ENCODE assay signal across 15 cellular contexts in the genomic region with DNA sequence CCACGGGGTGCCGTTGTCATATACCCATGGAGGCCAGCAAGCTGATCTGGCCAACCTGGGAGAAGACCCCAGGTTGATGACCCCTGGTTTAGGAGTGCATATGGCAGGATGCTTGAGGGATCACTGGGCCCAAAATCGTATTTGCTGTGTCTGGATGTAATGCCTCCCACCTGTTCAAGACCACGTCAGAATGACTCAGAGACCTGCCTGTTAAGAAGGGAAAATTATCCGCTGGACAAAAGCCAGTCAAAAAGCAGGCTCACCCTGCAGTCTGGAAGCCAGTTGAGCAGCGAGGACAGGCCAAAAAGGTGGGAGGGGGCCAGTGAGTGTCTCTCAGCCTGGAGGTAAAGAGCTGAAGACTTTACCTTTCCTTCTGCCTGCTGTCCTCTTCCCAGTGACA.
DNase-seq lines count a peak whose midpoint lies in the region; ATAC-seq and TF ChIP-seq lines count a peak whose summit lies in the region.
"Had no signal": no experiment of that assay in that cellular context is flagged by ENCODE, and none has a peak within 500 bp of the region (broad histone marks: within the 10 kb centered on the region; RNA-seq: fewer than 3 reads in every experiment).

No MANE protein-coding gene starts in this region.

- H3K4me3 Mint-ChIP-seq in activated CD4-positive, alpha-beta memory T cell treated with anti-CD3 and anti-CD28 coated beads, Interleukin-2, amount 10 ng/mL, durations not matched to agents 7 days and 5 days: no peak overlapping the region
- H3K4me3 Mint-ChIP-seq in activated CD4-positive, alpha-beta memory T cell treated with anti-CD3 and anti-CD28 coated beads for 36 hours: no peak overlapping the region
- peak overlapping the region; percentile 65 for H3K4me3 Mint-ChIP-seq in activated T-helper 17 cell treated with anti-CD3 and anti-CD28 coated beads, Interleukin-2, amount 50 U/mL, for 72 hours

- WGBS in lower leg skin, 2 donors: 69 to 77% methylated on average over 6 of the region's 6 CpGs

- no peak for TF ChIP-seq CTCF in lower leg skin (IDR thresholded peaks at IDR 0.05)

- CTCF ChIA-PET in activated CD4-positive, alpha-beta memory T cell treated with anti-CD3 and anti-CD28 coated beads, Interleukin-2, amount 10 ng/mL, durations not matched to agents 7 days and 5 days (lab: Charles Lee): interaction anchor here (0.9 to 2.2 kb wide), 2 partner anchors 26 to 32 kb away, joined by 3 to 11 read pairs; no protein-coding TSS in a partner anchor
- CTCF ChIA-PET in activated CD4-positive, alpha-beta memory T cell treated with anti-CD3 and anti-CD28 coated beads for 36 hours (lab: Charles Lee): no interaction called here

- H3K27me3 Mint-ChIP-seq in activated CD4-positive, alpha-beta memory T cell treated with anti-CD3 and anti-CD28 coated beads, Interleukin-2, amount 10 ng/mL, durations not matched to agents 7 days and 5 days: no peaks in the 10 kb centered on the region
- no peaks in the 10 kb centered on the region for H3K27me3 Mint-ChIP-seq in activated CD4-positive, alpha-beta memory T cell treated with anti-CD3 and anti-CD28 coated beads for 36 hours
- no peaks in the 10 kb centered on the region for H3K27me3 Mint-ChIP-seq in activated T-helper 17 cell treated with anti-CD3 and anti-CD28 coated beads, Interleukin-2, amount 50 U/mL, for 72 hours
- H3K27me3 Mint-ChIP-seq: activated naive CD4-positive, alpha-beta T cell treated with anti-CD3 and anti-CD28 coated beads, Interleukin-2, amount 50 U/mL, for 24 hours; T-cell had no signal

- H3K4me1 Mint-ChIP-seq in activated CD4-positive, alpha-beta memory T cell treated with anti-CD3 and anti-CD28 coated beads, Interleukin-2, amount 10 ng/mL, durations not matched to agents 7 days and 5 days: peaks cover 88% of the 10 kb centered on the region
- H3K4me1 Mint-ChIP-seq in activated CD4-positive, alpha-beta memory T cell treated with anti-CD3 and anti-CD28 coated beads for 36 hours (ENCODE audit: low read depth): peaks cover 33% of the 10 kb centered on the region
- H3K4me1 Mint-ChIP-seq in activated T-helper 17 cell treated with anti-CD3 and anti-CD28 coated beads, Interleukin-2, amount 50 U/mL, for 72 hours: peaks cover 40% of the 10 kb centered on the region

- POLR2A ChIA-PET in activated CD4-positive, alpha-beta memory T cell treated with anti-CD3 and anti-CD28 coated beads, Interleukin-2, amount 10 ng/mL, durations not matched to agents 7 days and 5 days (lab: Charles Lee): interaction anchor here (0.7 to 10.2 kb wide), 8 partner anchors 9 to 71 kb away, joined by 3 to 210 read pairs (median 4); no protein-coding TSS in a partner anchor
- POLR2A ChIA-PET in activated CD4-positive, alpha-beta memory T cell treated with anti-CD3 and anti-CD28 coated beads for 36 hours (lab: Charles Lee): interaction anchor here (0.9 kb wide), 1 partner anchor 11 kb away, joined by 3 read pairs; no protein-coding TSS in a partner anchor

- DNase-seq in activated CD4-positive, alpha-beta memory T cell treated with anti-CD3 and anti-CD28 coated beads, Interleukin-2, amount 10 ng/mL, durations not matched to agents 7 days and 5 days: no peak
- no peak for DNase-seq in activated CD4-positive, alpha-beta memory T cell treated with anti-CD3 and anti-CD28 coated beads for 36 hours
- DNase-seq in HT1080 (ENCODE audit: low read depth): peak; percentile 55
- DNase-seq in renal cortical epithelial cell (ENCODE audit: low read depth): peak; percentile 15
- DNase-seq in lower leg skin (ENCODE audit: low spot score in 2 of 2): no peak
- DNase-seq: activated CD4-positive, CD25-positive, alpha-beta regulatory T cell; effector memory CD4-positive, alpha-beta T cell; left lung; NCI-H1694 treated with DMSO at 0.1 percent for 48 hours; NCI-H526 treated with DMSO at 0.1 percent for 48 hours had no signal

- H3K36me3 Mint-ChIP-seq in activated CD4-positive, alpha-beta memory T cell treated with anti-CD3 and anti-CD28 coated beads, Interleukin-2, amount 10 ng/mL, durations not matched to agents 7 days and 5 days (ENCODE audit: low read depth): peaks cover 18% of the 10 kb centered on the region
- no peaks in the 10 kb centered on the region for H3K36me3 Mint-ChIP-seq in activated CD4-positive, alpha-beta memory T cell treated with anti-CD3 and anti-CD28 coated beads for 36 hours
- no peaks in the 10 kb centered on the region for H3K36me3 Mint-ChIP-seq in activated T-helper 17 cell treated with anti-CD3 and anti-CD28 coated beads, Interleukin-2, amount 50 U/mL, for 72 hours (ENCODE audit: low read depth)
- H3K36me3 Mint-ChIP-seq: activated naive CD4-positive, alpha-beta T cell treated with anti-CD3 and anti-CD28 coated beads, Interleukin-2, amount 50 U/mL, for 24 hours; T-cell had no signal

- no peak for ATAC-seq in activated T-helper 17 cell treated with anti-CD3 and anti-CD28 coated beads, Interleukin-2, amount 50 U/mL, for 72 hours (replicated peaks)
- ATAC-seq in HG03159 (IDR thresholded peaks at IDR 0.05; ENCODE audit: unreplicated experiment): no peak
- ATAC-seq in GM18873 (IDR thresholded peaks at IDR 0.05; ENCODE audit: low FRiP score, unreplicated experiment): no peak
- ATAC-seq: left lung had no signal

- no peak overlapping the region for H3K4me3 ChIP-seq in lower leg skin (ENCODE audit: low read depth, poor library complexity, severe bottlenecking)
- H3K4me3 ChIP-seq: left lung had no signal

- H3K9me3 Mint-ChIP-seq in activated CD4-positive, alpha-beta memory T cell treated with anti-CD3 and anti-CD28 coated beads, Interleukin-2, amount 10 ng/mL, durations not matched to agents 7 days and 5 days: no peaks in the 10 kb centered on the region
- no peaks in the 10 kb centered on the region for H3K9me3 Mint-ChIP-seq in activated CD4-positive, alpha-beta memory T cell treated with anti-CD3 and anti-CD28 coated beads for 36 hours
- no peaks in the 10 kb centered on the region for H3K9me3 Mint-ChIP-seq in activated T-helper 17 cell treated with anti-CD3 and anti-CD28 coated beads, Interleukin-2, amount 50 U/mL, for 72 hours
- H3K9me3 Mint-ChIP-seq: activated naive CD4-positive, alpha-beta T cell treated with anti-CD3 and anti-CD28 coated beads, Interleukin-2, amount 50 U/mL, for 24 hours; T-cell had no signal

- peak overlapping the region; percentile 84 for H3K27ac Mint-ChIP-seq in activated CD4-positive, alpha-beta memory T cell treated with anti-CD3 and anti-CD28 coated beads, Interleukin-2, amount 10 ng/mL, durations not matched to agents 7 days and 5 days
- no peak overlapping the region for H3K27ac Mint-ChIP-seq in activated CD4-positive, alpha-beta memory T cell treated with anti-CD3 and anti-CD28 coated beads for 36 hours
- H3K27ac Mint-ChIP-seq in activated T-helper 17 cell treated with anti-CD3 and anti-CD28 coated beads, Interleukin-2, amount 50 U/mL, for 72 hours: peak overlapping the region; percentile 49
- H3K27ac Mint-ChIP-seq: activated naive CD4-positive, alpha-beta T cell treated with anti-CD3 and anti-CD28 coated beads, Interleukin-2, amount 50 U/mL, for 24 hours; T-cell had no signal

- intact Hi-C loops in activated CD4-positive, alpha-beta memory T cell treated with anti-CD3 and anti-CD28 coated beads for 36 hours (cut with micrococcal nuclease): loop anchor here (5.0 kb wide), 1 partner anchor 33 kb away; no protein-coding TSS in a partner anchor
- intact Hi-C loops in lower leg skin (cut with DNase I; ENCODE audit: low total_unique reads): no loop called here

- no peak for TF ChIP-seq POLR2A in lower leg skin (IDR thresholded peaks at IDR 0.05)

Comparison
In these comparisons a context has a peak if more than half of its experiments do, and no peak if none do; other contexts are left out.
1. DNase-seq: peak in HT1080 (single experiment) and renal cortical epithelial cell (single experiment); none in activated CD4-positive, alpha-beta memory T cell treated with anti-CD3 and anti-CD28 coated beads, Interleukin-2, amount 10 ng/mL, durations not matched to agents 7 days and 5 days (single experiment), activated CD4-positive, alpha-beta memory T cell treated with anti-CD3 and anti-CD28 coated beads for 36 hours (single experiment) and lower leg skin (0 of 2).